In the genomic region with DNA sequence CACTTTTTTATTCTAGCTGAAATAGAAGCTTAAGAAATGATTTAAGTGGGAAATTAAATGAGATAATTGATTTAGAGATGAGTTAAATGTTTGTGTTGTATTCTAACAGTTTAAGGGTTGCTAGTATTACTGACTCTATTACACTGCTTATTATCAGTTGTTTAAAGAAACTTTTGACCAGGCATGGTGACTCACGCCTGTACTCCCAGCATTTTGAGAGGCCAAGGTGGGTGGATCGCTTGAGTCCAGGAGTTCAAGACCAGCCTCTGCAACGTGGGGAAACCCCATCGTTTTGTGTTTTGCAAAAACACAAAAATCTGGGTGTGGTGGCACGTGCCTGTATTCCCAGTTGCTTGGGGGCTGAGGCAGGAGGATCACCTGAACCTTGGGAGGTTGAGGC, we compare ENCODE assay signal across 17 cellular contexts.
"Had no signal": no experiment of that assay in that cellular context is flagged by ENCODE, and none has a peak within 500 bp of the region (broad histone marks: within the 10 kb centered on the region; RNA-seq: fewer than 3 reads in every experiment).

No MANE protein-coding gene starts in this region.

- H3K4me1 Mint-ChIP-seq: endodermal cell had no signal

- H3K9me3 Mint-ChIP-seq: endodermal cell; naive thymus-derived CD8-positive, alpha-beta T cell had no signal

- H3K27ac ChIP-seq: coronary artery, gastrocnemius medialis, heart right ventricle, neutrophil, stomach, transverse colon had no signal

- H3K27ac Mint-ChIP-seq: endodermal cell; naive thymus-derived CD8-positive, alpha-beta T cell had no signal

- H3K9me3 ChIP-seq: gastrocnemius medialis, heart right ventricle, mucosa of descending colon, neutrophil, stomach, thoracic aorta, transverse colon had no signal

- H3K36me3 ChIP-seq: gastrocnemius medialis, neutrophil, stomach, thoracic aorta, transverse colon had no signal

- H3K36me3 Mint-ChIP-seq: naive thymus-derived CD8-positive, alpha-beta T cell had no signal

- H3K4me3 ChIP-seq: coronary artery, gastrocnemius medialis, heart right ventricle, mucosa of descending colon, stomach, thoracic aorta, transverse colon had no signal

- DNase-seq: effector CD4-positive, alpha-beta T cell; endodermal cell; gastrocnemius medialis; heart right ventricle; hypothalamus; mammary epithelial cell; mucosa of descending colon; naive thymus-derived CD8-positive, alpha-beta T cell; posterior cingulate gyrus; stimulated activated CD4-positive, alpha-beta T cell treated with anti-CD3 and anti-CD28 coated beads, Interleukin-12 subunit alpha, Interleukin-12 subunit beta, amount 100 ng/mL, for 4 hours; stimulated activated naive CD4-positive, alpha-beta T cell; stomach; substantia nigra; transverse colon had no signal

- H3K27me3 ChIP-seq: gastrocnemius medialis, heart right ventricle, neutrophil, stomach, transverse colon had no signal

- H3K4me3 Mint-ChIP-seq: endodermal cell; naive thymus-derived CD8-positive, alpha-beta T cell had no signal
